ENCODE assay signal across 1 cellular context in the genomic region with DNA sequence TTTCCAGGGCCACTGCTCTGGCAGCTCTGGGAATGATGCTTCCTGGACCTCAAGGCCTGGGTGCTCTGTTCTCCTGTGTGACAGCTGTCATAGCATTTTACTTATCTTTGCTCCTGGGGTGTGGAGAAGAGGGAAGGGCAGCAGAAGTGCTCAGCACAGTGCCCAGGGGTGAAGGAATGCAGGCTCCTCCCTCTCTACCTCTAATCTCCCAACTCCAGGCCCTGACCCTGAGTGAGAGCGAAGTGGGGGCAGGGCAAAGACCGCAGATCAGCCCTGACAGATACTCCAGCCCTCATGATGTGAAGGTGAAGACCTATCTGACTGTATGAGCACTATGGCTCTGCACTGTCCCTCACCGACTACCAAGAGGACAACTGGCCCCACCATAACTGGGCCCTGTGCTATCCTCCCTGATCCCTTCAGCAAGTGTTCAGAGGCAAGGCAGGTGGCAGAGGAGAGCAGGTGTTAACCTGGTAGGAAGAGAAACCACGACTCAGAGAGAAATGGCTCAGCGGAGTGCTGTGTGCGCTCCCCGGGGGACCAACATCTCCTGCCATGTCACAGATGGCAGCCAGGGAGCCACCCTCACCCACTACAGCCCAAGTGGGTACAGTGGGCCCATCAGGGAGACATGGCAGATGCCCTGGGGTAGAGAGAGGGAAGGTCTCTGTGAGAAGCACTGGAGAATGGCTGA.
TF ChIP-seq lines count a peak whose summit lies in the region.

No MANE protein-coding gene starts in this region.

TF ChIP-seq in K562, 482 proteins besides CTCF, POLR2A, EP300 and RAD21 (continued from another document):
- TF ChIP-seq, protein P1, sequence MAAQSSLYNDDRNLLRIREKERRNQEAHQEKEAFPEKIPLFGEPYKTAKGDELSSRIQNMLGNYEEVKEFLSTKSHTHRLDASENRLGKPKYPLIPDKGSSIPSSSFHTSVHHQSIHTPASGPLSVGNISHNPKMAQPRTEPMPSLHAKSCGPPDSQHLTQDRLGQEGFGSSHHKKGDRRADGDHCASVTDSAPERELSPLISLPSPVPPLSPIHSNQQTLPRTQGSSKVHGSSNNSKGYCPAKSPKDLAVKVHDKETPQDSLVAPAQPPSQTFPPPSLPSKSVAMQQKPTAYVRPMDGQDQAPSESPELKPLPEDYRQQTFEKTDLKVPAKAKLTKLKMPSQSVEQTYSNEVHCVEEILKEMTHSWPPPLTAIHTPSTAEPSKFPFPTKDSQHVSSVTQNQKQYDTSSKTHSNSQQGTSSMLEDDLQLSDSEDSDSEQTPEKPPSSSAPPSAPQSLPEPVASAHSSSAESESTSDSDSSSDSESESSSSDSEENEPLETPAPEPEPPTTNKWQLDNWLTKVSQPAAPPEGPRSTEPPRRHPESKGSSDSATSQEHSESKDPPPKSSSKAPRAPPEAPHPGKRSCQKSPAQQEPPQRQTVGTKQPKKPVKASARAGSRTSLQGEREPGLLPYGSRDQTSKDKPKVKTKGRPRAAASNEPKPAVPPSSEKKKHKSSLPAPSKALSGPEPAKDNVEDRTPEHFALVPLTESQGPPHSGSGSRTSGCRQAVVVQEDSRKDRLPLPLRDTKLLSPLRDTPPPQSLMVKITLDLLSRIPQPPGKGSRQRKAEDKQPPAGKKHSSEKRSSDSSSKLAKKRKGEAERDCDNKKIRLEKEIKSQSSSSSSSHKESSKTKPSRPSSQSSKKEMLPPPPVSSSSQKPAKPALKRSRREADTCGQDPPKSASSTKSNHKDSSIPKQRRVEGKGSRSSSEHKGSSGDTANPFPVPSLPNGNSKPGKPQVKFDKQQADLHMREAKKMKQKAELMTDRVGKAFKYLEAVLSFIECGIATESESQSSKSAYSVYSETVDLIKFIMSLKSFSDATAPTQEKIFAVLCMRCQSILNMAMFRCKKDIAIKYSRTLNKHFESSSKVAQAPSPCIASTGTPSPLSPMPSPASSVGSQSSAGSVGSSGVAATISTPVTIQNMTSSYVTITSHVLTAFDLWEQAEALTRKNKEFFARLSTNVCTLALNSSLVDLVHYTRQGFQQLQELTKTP (IDR thresholded peaks at IDR 0.05; ENCODE audit: low read depth in 1 of 2, partially characterized antibody in 2 of 2): peak in 1 of 2 experiments; percentile 36
